9 cellular contexts compared by ENCODE assay signal in genomic region chr1:201542166-201543045, GRCh38. TPM values are rescaled to one million over a fixed set of nuclear protein-coding genes. Genes with fewer than 3 reads are reported as not detected.
A peak's percentile ranks its signal among the peaks of the same experiment; 100 is the strongest.
DNase-seq lines count a peak whose midpoint lies in the region; ATAC-seq and TF ChIP-seq lines count a peak whose summit lies in the region.
"Had no signal": no experiment of that assay in that cellular context is flagged by ENCODE, and none has a peak within 500 bp of the region (broad histone marks: within the 10 kb centered on the region; RNA-seq: fewer than 3 reads in every experiment).

No MANE protein-coding gene starts in this region.

- peaks cover 47 to 68% (median 53%) of the 10 kb centered on the region in 4 donors for H3K4me1 ChIP-seq in upper lobe of left lung

- H3K36me3 ChIP-seq in MG63, result no peaks in the 10 kb centered on the region
- H3K36me3 ChIP-seq in upper lobe of left lung, result no peaks in the 10 kb centered on the region

- H3K27ac ChIP-seq in upper lobe of left lung, result peak overlapping the region; percentile 52 to 90 (median 88)

- H3K27me3 ChIP-seq in MG63 (no peaks in the 10 kb centered on the region), upper lobe of left lung (peaks cover 0 to 12% (median 0%) of the 10 kb centered on the region in 4 donors)

- H3K9me3 ChIP-seq in MG63 (no peaks in the 10 kb centered on the region), upper lobe of left lung (no peaks in the 10 kb centered on the region)

- 51 to 56% methylated on average over 10 of the region's 10 CpGs for WGBS in upper lobe of left lung, 2 donors

- TF ChIP-seq EP300 in upper lobe of left lung (IDR thresholded peaks at IDR 0.05), result no peak

- DNase-seq in MG63, result peak; percentile 67
- DNase-seq in choroid plexus epithelial cell (ENCODE audit: low read depth), result peak; percentile 75
- peak; percentile 49 for DNase-seq in mesenteric fat pad (ENCODE audit: low spot score)
- no peak for DNase-seq in upper lobe of left lung
- no peak for DNase-seq in RPMI8226
- no peak for DNase-seq in NCI-H2029 treated with DMSO at 0.1 percent for 48 hours (lab: John Stamatoyannopoulos, UW)
- DNase-seq in NCI-H1417 treated with DMSO at 0.1 percent for 48 hours (lab: John Stamatoyannopoulos, UW), result no peak
- DNase-seq: activated T-cell treated with anti-CD3 and anti-CD28 coated beads, Interleukin-2, amount 50 U/mL, for 1 hour; stimulated activated naive B cell treated with anti-CD40 and anti-IgM and Interleukin-4, amounts not matched to agents 10 μg/mL and 1 μg/mL and 100 μg/mL, for 72 hours had no signal

- ATAC-seq in upper lobe of left lung (ENCODE audit: low FRiP score in 2 of 2), result no peak
- ATAC-seq: stimulated activated naive B cell treated with anti-CD40 and anti-IgM and Interleukin-4, amounts not matched to agents 10 μg/mL and 1 μg/mL and 100 μg/mL, for 72 hours had no signal

- no peak for TF ChIP-seq CTCF in choroid plexus epithelial cell (conservative IDR thresholded peaks at IDR 0.05; ENCODE audit: low read depth, low read length)
- TF ChIP-seq CTCF in upper lobe of left lung (IDR thresholded peaks at IDR 0.05), result no peak

- H3K4me3 ChIP-seq in MG63 (no peak overlapping the region), choroid plexus epithelial cell (ENCODE audit: low read depth, low read length) (no peak overlapping the region), upper lobe of left lung (no peak overlapping the region)

- no peak for TF ChIP-seq POLR2A in upper lobe of left lung (IDR thresholded peaks at IDR 0.05)

RNA-seq across cellular contexts. Expression of gene NAV1, which starts 3.5 kb away (rescaled TPM):
- 17.7 and 22.9 TPM in 2 replicates for total RNA-seq in MG63 (2014; rRNA removed; shearing (Covaris generic); ENCODE audit: low replicate concordance)
- total RNA-seq in mesenteric fat pad (133 TPM), upper lobe of left lung (10 to 100 TPM; 15.2 to 41.0 (median 24.1) TPM)

RNA-seq across cellular contexts. Expression of gene CSRP1, which starts 35.5 kb away (rescaled TPM):
- total RNA-seq in MG63 (2014; rRNA removed; shearing (Covaris generic); ENCODE audit: low replicate concordance), result 108 and 190 TPM in 2 replicates
- total RNA-seq in mesenteric fat pad (151 TPM), upper lobe of left lung (100 to 1,000 TPM; 200 to 495 (median 327) TPM)

Comparison
In these comparisons a context has a peak if more than half of its experiments do, and no peak if none do; other contexts are left out.
1. DNase-seq: peak in MG63 (single experiment), choroid plexus epithelial cell (single experiment) and mesenteric fat pad (single experiment); none in upper lobe of left lung (0 of 2), RPMI8226 (single experiment), NCI-H2029 treated with DMSO at 0.1 percent for 48 hours (single experiment) and NCI-H1417 treated with DMSO at 0.1 percent for 48 hours (single experiment).